1 cellular context compared by ENCODE assay signal in the genomic region with DNA sequence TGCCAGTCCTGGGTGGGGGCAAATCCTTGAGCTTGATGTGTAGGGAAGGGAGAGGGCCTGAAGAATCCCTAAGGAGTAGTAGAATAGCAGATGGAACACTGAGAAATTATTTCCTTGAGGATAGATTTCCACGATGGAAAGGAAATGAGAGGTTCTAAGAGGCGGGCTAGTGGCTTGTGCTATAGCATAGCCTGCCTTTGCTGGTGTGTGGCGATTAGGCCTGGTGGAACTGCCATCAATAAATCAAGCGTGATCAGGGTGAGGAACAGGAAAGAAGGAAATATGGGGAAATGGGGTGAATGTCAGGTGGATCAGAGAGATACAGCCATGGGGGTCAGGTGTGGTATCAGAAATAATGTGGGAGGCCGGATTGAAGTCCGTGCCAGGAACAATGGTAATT.
TF ChIP-seq lines count a peak whose summit lies in the region.
"Not testable (repeated sequence)": the region's sequence is repeated elsewhere in the genome, so short reads cannot be mapped to it uniquely, and the experiment has no call there.

No MANE protein-coding gene starts in this region.

TF ChIP-seq in K562, 482 proteins besides CTCF, POLR2A, EP300 and RAD21 (continued from another document):
- TF ChIP-seq, protein P1, sequence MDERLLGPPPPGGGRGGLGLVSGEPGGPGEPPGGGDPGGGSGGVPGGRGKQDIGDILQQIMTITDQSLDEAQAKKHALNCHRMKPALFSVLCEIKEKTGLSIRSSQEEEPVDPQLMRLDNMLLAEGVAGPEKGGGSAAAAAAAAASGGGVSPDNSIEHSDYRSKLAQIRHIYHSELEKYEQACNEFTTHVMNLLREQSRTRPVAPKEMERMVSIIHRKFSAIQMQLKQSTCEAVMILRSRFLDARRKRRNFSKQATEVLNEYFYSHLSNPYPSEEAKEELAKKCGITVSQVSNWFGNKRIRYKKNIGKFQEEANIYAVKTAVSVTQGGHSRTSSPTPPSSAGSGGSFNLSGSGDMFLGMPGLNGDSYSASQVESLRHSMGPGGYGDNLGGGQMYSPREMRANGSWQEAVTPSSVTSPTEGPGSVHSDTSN (CRISPR knock-in tag; IDR thresholded peaks at IDR 0.05; ENCODE audit: low read depth) = not testable (repeated sequence)
- TF ChIP-seq, protein P1 (tag; conservative IDR thresholded peaks at IDR 0.05; ENCODE audit: low read depth) = peak; percentile 55
- TF ChIP-seq, protein P2, sequence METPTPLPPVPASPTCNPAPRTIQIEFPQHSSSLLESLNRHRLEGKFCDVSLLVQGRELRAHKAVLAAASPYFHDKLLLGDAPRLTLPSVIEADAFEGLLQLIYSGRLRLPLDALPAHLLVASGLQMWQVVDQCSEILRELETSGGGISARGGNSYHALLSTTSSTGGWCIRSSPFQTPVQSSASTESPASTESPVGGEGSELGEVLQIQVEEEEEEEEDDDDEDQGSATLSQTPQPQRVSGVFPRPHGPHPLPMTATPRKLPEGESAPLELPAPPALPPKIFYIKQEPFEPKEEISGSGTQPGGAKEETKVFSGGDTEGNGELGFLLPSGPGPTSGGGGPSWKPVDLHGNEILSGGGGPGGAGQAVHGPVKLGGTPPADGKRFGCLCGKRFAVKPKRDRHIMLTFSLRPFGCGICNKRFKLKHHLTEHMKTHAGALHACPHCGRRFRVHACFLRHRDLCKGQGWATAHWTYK (CRISPR knock-in tag; IDR thresholded peaks at IDR 0.05) = peak; percentile 37; the same call in 1 of the 2 replicates
- peak; percentile 77 for TF ChIP-seq ARID1B (IDR thresholded peaks at IDR 0.05)
- TF ChIP-seq TAL1 (IDR thresholded peaks at IDR 0.05) = peak; percentile 26; the same call in 1 of the 2 replicates
- TF ChIP-seq NCOR1 (IDR thresholded peaks at IDR 0.05) = peak; percentile 46
- TF ChIP-seq SMAD4 (CRISPR knock-in tag; conservative IDR thresholded peaks at IDR 0.05) = peak; percentile 47
- TF ChIP-seq, protein P3, sequence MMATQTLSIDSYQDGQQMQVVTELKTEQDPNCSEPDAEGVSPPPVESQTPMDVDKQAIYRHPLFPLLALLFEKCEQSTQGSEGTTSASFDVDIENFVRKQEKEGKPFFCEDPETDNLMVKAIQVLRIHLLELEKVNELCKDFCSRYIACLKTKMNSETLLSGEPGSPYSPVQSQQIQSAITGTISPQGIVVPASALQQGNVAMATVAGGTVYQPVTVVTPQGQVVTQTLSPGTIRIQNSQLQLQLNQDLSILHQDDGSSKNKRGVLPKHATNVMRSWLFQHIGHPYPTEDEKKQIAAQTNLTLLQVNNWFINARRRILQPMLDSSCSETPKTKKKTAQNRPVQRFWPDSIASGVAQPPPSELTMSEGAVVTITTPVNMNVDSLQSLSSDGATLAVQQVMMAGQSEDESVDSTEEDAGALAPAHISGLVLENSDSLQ (IDR thresholded peaks at IDR 0.05) = peak; percentile 70
- peak; percentile 61 for TF ChIP-seq CBFA2T3 (IDR thresholded peaks at IDR 0.05)
- TF ChIP-seq MTA2 (IDR thresholded peaks at IDR 0.05; ENCODE audit: low read depth) = 0 out of 2 replicates have a peak, but pooled peaks have one; percentile 20
- peak; percentile 65 for TF ChIP-seq MEIS2 (IDR thresholded peaks at IDR 0.05; ENCODE audit: partially characterized antibody)
- TF ChIP-seq CXXC5 (CRISPR knock-in tag; IDR thresholded peaks at IDR 0.05) = peak; percentile 35; the same call in 1 of the 2 replicates
- peak; percentile 56; the same call in 1 of the 2 replicates for TF ChIP-seq DMBX1 (CRISPR knock-in tag; IDR thresholded peaks at IDR 0.05; ENCODE audit: borderline replicate concordance)
- TF ChIP-seq SMARCE1 (IDR thresholded peaks at IDR 0.05) = 0 out of 2 replicates have a peak, but pooled peaks have one; percentile 18
- TF ChIP-seq, protein P4, sequence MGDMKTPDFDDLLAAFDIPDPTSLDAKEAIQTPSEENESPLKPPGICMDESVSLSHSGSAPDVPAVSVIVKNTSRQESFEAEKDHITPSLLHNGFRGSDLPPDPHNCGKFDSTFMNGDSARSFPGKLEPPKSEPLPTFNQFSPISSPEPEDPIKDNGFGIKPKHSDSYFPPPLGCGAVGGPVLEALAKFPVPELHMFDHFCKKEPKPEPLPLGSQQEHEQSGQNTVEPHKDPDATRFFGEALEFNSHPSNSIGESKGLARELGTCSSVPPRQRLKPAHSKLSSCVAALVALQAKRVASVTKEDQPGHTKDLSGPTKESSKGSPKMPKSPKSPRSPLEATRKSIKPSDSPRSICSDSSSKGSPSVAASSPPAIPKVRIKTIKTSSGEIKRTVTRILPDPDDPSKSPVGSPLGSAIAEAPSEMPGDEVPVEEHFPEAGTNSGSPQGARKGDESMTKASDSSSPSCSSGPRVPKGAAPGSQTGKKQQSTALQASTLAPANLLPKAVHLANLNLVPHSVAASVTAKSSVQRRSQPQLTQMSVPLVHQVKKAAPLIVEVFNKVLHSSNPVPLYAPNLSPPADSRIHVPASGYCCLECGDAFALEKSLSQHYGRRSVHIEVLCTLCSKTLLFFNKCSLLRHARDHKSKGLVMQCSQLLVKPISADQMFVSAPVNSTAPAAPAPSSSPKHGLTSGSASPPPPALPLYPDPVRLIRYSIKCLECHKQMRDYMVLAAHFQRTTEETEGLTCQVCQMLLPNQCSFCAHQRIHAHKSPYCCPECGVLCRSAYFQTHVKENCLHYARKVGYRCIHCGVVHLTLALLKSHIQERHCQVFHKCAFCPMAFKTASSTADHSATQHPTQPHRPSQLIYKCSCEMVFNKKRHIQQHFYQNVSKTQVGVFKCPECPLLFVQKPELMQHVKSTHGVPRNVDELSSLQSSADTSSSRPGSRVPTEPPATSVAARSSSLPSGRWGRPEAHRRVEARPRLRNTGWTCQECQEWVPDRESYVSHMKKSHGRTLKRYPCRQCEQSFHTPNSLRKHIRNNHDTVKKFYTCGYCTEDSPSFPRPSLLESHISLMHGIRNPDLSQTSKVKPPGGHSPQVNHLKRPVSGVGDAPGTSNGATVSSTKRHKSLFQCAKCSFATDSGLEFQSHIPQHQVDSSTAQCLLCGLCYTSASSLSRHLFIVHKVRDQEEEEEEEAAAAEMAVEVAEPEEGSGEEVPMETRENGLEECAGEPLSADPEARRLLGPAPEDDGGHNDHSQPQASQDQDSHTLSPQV (IDR thresholded peaks at IDR 0.05) = peak; percentile 66
- peak; percentile 12 for TF ChIP-seq NFRKB (IDR thresholded peaks at IDR 0.05; ENCODE audit: low read depth)
- peak; percentile 35; the same call in 1 of the 2 replicates for TF ChIP-seq CBFA2T2 (conservative IDR thresholded peaks at IDR 0.05)
- TF ChIP-seq, protein P5, sequence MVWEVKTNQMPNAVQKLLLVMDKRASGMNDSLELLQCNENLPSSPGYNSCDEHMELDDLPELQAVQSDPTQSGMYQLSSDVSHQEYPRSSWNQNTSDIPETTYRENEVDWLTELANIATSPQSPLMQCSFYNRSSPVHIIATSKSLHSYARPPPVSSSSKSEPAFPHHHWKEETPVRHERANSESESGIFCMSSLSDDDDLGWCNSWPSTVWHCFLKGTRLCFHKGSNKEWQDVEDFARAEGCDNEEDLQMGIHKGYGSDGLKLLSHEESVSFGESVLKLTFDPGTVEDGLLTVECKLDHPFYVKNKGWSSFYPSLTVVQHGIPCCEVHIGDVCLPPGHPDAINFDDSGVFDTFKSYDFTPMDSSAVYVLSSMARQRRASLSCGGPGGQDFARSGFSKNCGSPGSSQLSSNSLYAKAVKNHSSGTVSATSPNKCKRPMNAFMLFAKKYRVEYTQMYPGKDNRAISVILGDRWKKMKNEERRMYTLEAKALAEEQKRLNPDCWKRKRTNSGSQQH (CRISPR knock-in tag; IDR thresholded peaks at IDR 0.05) = 0 out of 2 replicates have a peak, but pooled peaks have one; percentile 52
